In genomic region chr19:54115071-54116063, GRCh38 we compare ENCODE assay signal across 8 cellular contexts. TPM values are rescaled to one million over a fixed set of nuclear protein-coding genes. Genes with fewer than 3 reads are reported as not detected.
DNase-seq lines count a peak whose midpoint lies in the region; ATAC-seq and TF ChIP-seq lines count a peak whose summit lies in the region.

TSS of gene PRPF31 (plus strand) at chr19:54115754. CDS start at chr19:54118279, 2,525 bp downstream.
TSS of gene TFPT (minus strand) at chr19:54115657. CDS start at chr19:54115269, 388 bp downstream.

- H3K4me3 ChIP-seq in Jurkat, Clone E6-1 (ENCODE audit: low read length), result peak within 1 kb of the TSS; percentile 100
- peak within 1 kb of the TSS; percentile 78 for H3K4me3 ChIP-seq in PC-9
- H3K4me3 ChIP-seq in mucosa of rectum (ENCODE audit: low read length in 2 of 2), result peak within 1 kb of the TSS; percentile 94

- H3K27me3 ChIP-seq in PC-9 (ENCODE audit: insufficient read depth, low read depth) (no peaks in the 10 kb centered on the region), mucosa of rectum (ENCODE audit: control insufficient read depth in 2 of 2, insufficient read depth in 2 of 2, low read length in 2 of 2) (no peaks in the 10 kb centered on the region)

- H4K20me1 ChIP-seq in PC-9 (ENCODE audit: insufficient read depth), result peaks cover 10% of the 10 kb centered on the region

- H3K4me1 ChIP-seq in PC-9 (replicated peaks; ENCODE audit: insufficient read depth), result peaks cover 14% of the 10 kb centered on the region
- H3K4me1 ChIP-seq in mucosa of rectum (ENCODE audit: control insufficient read depth in 2 of 2, insufficient read depth in 2 of 2, low read length in 2 of 2), result peaks cover 14 to 18% of the 10 kb centered on the region in 2 donors

- H3K36me3 ChIP-seq in PC-9 (ENCODE audit: low read depth) (no peaks in the 10 kb centered on the region), mucosa of rectum (ENCODE audit: control insufficient read depth in 2 of 2, insufficient read depth in 2 of 2, low read length in 2 of 2) (peaks cover 13 to 18% of the 10 kb centered on the region in 2 donors)

- H3K79me2 ChIP-seq in PC-9 (ENCODE audit: low read depth), result peaks cover 37% of the 10 kb centered on the region

- no peaks in the 10 kb centered on the region for H3K9me2 ChIP-seq in PC-9 (ENCODE audit: insufficient read depth)

- H3K4me2 ChIP-seq in PC-9, result peak within 1 kb of the TSS; percentile 92

- BruUV-seq in PC-9 (replicated peaks; lab: Mats Ljungman, UMichigan), result TSS peak; percentile 70

- TF ChIP-seq POLR2A in erythroblast (IDR thresholded peaks at IDR 0.05; ENCODE audit: low read length), result peak; percentile 84

- peaks cover 11% of the 10 kb centered on the region; the same call in 1 of the 2 replicates for H3F3A ChIP-seq in PC-9 (ENCODE audit: insufficient read depth, low read depth)

- intact Hi-C loops in PC-9 (cut with micrococcal nuclease; ENCODE audit: unreplicated experiment), result loop anchor here (1.0 kb wide), 1 partner anchor 13 kb away; the partner anchor contains the start of gene NDUFA3

- POLR2A ChIA-PET in PC-9 (lab: Charles Lee; ENCODE audit: unreplicated experiment), result interaction anchor here (0.5 to 1.4 kb wide), 5 partner anchors 11 to 563 kb away, joined by 3 to 32 read pairs (median 4); partner anchors contain the start of genes CNOT3 and LENG1

- CTCF ChIA-PET in PC-9 (lab: Charles Lee), result no interaction called here

- peak within 1 kb of the TSS; percentile 91 for H2AFZ ChIP-seq in PC-9

- H3K9ac ChIP-seq in mucosa of rectum (ENCODE audit: low read depth in 1 of 2, low read length in 2 of 2), result peak within 1 kb of the TSS; percentile 88 to 95

- no peaks in the 10 kb centered on the region for H3K9me3 ChIP-seq in PC-9 (ENCODE audit: insufficient read depth, low read depth)
- H3K9me3 ChIP-seq in mucosa of rectum (ENCODE audit: control insufficient read depth in 2 of 2, low read length in 2 of 2), result no peaks in the 10 kb centered on the region

- ATAC-seq in GM21619 (IDR thresholded peaks at IDR 0.05; ENCODE audit: unreplicated experiment), result peak; percentile 83

- H3K27ac ChIP-seq in PC-9 (peak within 1 kb of the TSS; percentile 63), mucosa of rectum (ENCODE audit: low read depth in 2 of 2, low read length in 2 of 2) (peak within 1 kb of the TSS; percentile 90 to 94)

- DNase-seq in DMS153 (lab: John Stamatoyannopoulos, UW) (peak; percentile 95), PC-9 (peak; percentile 94 to 95), erythroblast (lab: John Stamatoyannopoulos, UW) (peak; percentile 98 to 99)
- peak; percentile 98 for DNase-seq in Jurkat, Clone E6-1 (ENCODE audit: low read depth, low spot score)
- DNase-seq in activated T-cell treated with anti-CD3 and anti-CD28 coated beads, Interleukin-2, amount 50 U/mL, for 1 hour, result peak; percentile 94
- peak; percentile 98 for DNase-seq in stimulated activated CD8-positive, alpha-beta memory T cell treated with anti-CD3 and anti-CD28 coated beads, Interleukin-4, amount 100 ng/mL, for 48 hours

- no peak for TF ChIP-seq CTCF in PC-9 (conservative IDR thresholded peaks at IDR 0.05)

RNA-seq across cellular contexts. Expression of gene PRPF31, which starts in this region (rescaled TPM):
- polyA plus RNA-seq in Jurkat, Clone E6-1 (2012; ENCODE audit: insufficient read depth, insufficient read length), result 121 TPM
- total RNA-seq in PC-9 (2021), result 86.1 and 109 TPM in 2 replicates

RNA-seq across cellular contexts. Expression of gene TFPT, which starts in this region (rescaled TPM):
- polyA plus RNA-seq in Jurkat, Clone E6-1 (2012; ENCODE audit: insufficient read depth, insufficient read length), result 56.9 TPM
- 35.8 and 47.4 TPM in 2 replicates for total RNA-seq in PC-9 (2021)

Comparison
In these comparisons a context has a peak if more than half of its experiments do, and no peak if none do; other contexts are left out.
1. Peak in every context shown above with its lines: DNase-seq, ATAC-seq, H3K4me3 ChIP-seq and H3K27ac ChIP-seq.